ENCODE assay signal across 22 cellular contexts in the genomic region with DNA sequence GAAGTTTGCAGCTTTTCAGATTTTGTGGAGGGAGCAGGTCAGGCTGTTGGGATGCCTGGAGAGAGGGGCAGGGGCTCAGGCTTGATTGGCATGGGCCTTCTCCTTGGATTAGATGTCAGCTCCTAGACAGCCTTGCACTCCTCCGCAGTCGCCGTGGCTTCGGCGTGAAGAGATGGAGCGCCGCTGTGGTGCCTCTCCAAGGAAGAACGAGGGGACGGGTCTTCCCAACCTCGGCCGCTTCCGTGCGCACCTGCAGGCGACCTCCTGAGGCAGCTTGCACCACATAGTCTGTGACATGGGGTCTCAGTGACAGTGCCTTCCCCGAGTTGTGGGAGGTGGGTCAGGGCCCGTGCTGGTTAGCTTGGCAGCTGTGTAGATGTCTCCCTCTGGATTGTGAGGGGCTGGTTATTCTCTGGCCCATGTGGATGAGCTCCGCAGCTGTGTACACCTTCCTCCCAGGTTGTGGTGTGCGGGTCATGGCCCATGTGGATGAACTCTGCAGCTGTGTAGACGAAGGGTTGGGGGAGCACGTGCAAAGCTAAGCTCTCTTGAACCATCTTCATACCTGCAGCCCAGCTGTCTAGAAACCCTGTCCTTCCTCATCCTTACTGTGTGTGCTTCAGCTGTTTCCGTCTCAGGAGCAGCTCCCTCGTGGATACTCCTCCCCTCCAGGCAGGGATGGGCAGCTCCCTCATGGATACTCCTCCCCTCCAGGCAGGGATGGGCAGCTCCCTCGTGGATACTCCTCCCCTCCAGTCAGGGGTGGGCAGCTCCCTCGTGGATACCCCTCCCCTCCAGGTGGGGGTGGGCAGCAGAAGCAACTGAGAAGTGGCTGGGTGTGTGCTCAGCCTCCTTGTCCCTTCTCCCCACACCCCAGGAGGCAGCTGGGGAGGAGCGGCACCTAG.
DNase-seq lines count a peak whose midpoint lies in the region; ATAC-seq and TF ChIP-seq lines count a peak whose summit lies in the region.
"Had no signal": no experiment of that assay in that cellular context is flagged by ENCODE, and none has a peak within 500 bp of the region (broad histone marks: within the 10 kb centered on the region; RNA-seq: fewer than 3 reads in every experiment).

No MANE protein-coding gene starts in this region.

- H3K27ac Mint-ChIP-seq in T-helper 17 cell = peak overlapping the region; percentile 86
- H3K27ac Mint-ChIP-seq in HFFc6 = no peak overlapping the region
- H3K27ac Mint-ChIP-seq: activated CD4-positive, alpha-beta memory T cell treated with anti-CD3 and anti-CD28 coated beads for 36 hours; activated T-helper 1 cell treated with anti-CD3 and anti-CD28 coated beads, Interleukin-12 subunit alpha, Interleukin-12 subunit beta, Interleukin-2, Interleukin-4 antibody, amounts not matched to agents 30 ng/mL and 10 ng/mL and 1 ng/mL, durations not matched to agents 14 hours and 24 hours and 36 hours had no signal

- H2BK15ac ChIP-seq in neuronal stem cell (ENCODE audit: low read length) = no peak overlapping the region

- H3K27me3 Mint-ChIP-seq in T-helper 17 cell (no peaks in the 10 kb centered on the region), HFFc6 (ENCODE audit: insufficient read depth) (peaks cover 5% of the 10 kb centered on the region)
- H3K27me3 Mint-ChIP-seq: activated CD4-positive, alpha-beta memory T cell treated with anti-CD3 and anti-CD28 coated beads for 36 hours had no signal

- H3K4me1 Mint-ChIP-seq in T-helper 17 cell (peaks cover 42% of the 10 kb centered on the region), HFFc6 (ENCODE audit: low read depth) (peaks cover 7% of the 10 kb centered on the region; the same call in 1 of the 2 replicates)

- H3K36me3 Mint-ChIP-seq in T-helper 17 cell (ENCODE audit: low read depth) (no peaks in the 10 kb centered on the region), HFFc6 (ENCODE audit: low read depth) (peaks cover 6% of the 10 kb centered on the region; the same call in 1 of the 2 replicates)

- H3K4ac ChIP-seq in neuronal stem cell (ENCODE audit: low read length) = no peak overlapping the region

- no peak overlapping the region for H2AFZ ChIP-seq in neuronal stem cell (ENCODE audit: low read length)

- H3K23ac ChIP-seq in neuronal stem cell (ENCODE audit: low read depth, low read length, poor library complexity) = no peak overlapping the region

- H3K36me3 ChIP-seq in right atrium auricular region (peaks cover 9% of the 10 kb centered on the region), neuronal stem cell (replicated peaks in 1 of 2; ENCODE audit: control insufficient read depth in 2 of 2, insufficient read depth in 2 of 2, low read length in 2 of 2) (no peaks in the 10 kb centered on the region)
- H3K36me3 ChIP-seq: cardiac muscle cell, WERI-Rb-1 had no signal

- H2AK5ac ChIP-seq in neuronal stem cell (ENCODE audit: low read depth, low read length) = peak overlapping the region; percentile 20

- H3K9me3 ChIP-seq in T-helper 17 cell (ENCODE audit: control insufficient read depth, low read length, poor library complexity, severe bottlenecking) (no peaks in the 10 kb centered on the region), right atrium auricular region (no peaks in the 10 kb centered on the region), neuronal stem cell (replicated peaks in 1 of 2; ENCODE audit: control insufficient read depth in 2 of 2, insufficient read depth in 1 of 2, low read depth in 1 of 2, low read length in 2 of 2) (no peaks in the 10 kb centered on the region)
- H3K9me3 ChIP-seq: Caco-2, right lobe of liver had no signal

- no peak overlapping the region for H4K91ac ChIP-seq in neuronal stem cell (ENCODE audit: low read depth, low read length, poor library complexity)

- TF ChIP-seq CTCF in right atrium auricular region (IDR thresholded peaks at IDR 0.05) (no peak), HFFc6 (IDR thresholded peaks at IDR 0.05) (no peak)

- H2BK5ac ChIP-seq in neuronal stem cell (ENCODE audit: low read length) = no peak overlapping the region

- DNase-seq in D341Med (ENCODE audit: low spot score) (peak; percentile 32), T-helper 17 cell (no peak), right atrium auricular region (ENCODE audit: low spot score) (peak; percentile 55), neuronal stem cell (ENCODE audit: low spot score) (no peak), HFFc6 (no peak), NCI-H1694 (lab: John Stamatoyannopoulos, UW) (no peak)
- DNase-seq in activated CD4-positive, alpha-beta T cell treated with anti-CD3 and anti-CD28 coated beads for 1 hour = no peak
- no peak for DNase-seq in stimulated activated CD4-positive, alpha-beta T cell treated with anti-CD3 and anti-CD28 coated beads, Interleukin-4, amount 100 ng/mL, for 24 hours
- DNase-seq: activated CD4-positive, alpha-beta memory T cell treated with anti-CD3 and anti-CD28 coated beads for 36 hours; Caco-2; effector CD4-positive, alpha-beta T cell; HCEC 1CT; NCI-H2029 treated with DMSO at 0.1 percent for 48 hours; NCI-H510A; occipital lobe; right lobe of liver; stimulated activated CD4-positive, alpha-beta T cell treated with anti-CD3 and anti-CD28 coated beads, Interleukin-1b, Interleukin-23, amount 100 ng/mL, for 48 hours; T-helper 1 cell; WERI-Rb-1 had no signal

- no peak overlapping the region for H3K4me2 ChIP-seq in neuronal stem cell (ENCODE audit: insufficient read depth, low read length, poor library complexity, severe bottlenecking)
- H3K4me2 ChIP-seq: KMS-11 had no signal

- H3K27me3 ChIP-seq in right atrium auricular region (no peaks in the 10 kb centered on the region), neuronal stem cell (ENCODE audit: control insufficient read depth in 3 of 3, insufficient read depth in 3 of 3, low read depth in 1 of 3, low read length in 3 of 3) (no peaks in the 10 kb centered on the region)
- H3K27me3 ChIP-seq: cardiac muscle cell, right lobe of liver had no signal

- no CpG with 5 or more reads among the region's 25 CpGs for WGBS in neuronal stem cell (ENCODE audit: extremely low coverage in 2 of 2, insufficient read length in 2 of 2, insufficient replicate concordance in 1 of 2), 2 donors

- peak overlapping the region; percentile 3 for H3K18ac ChIP-seq in neuronal stem cell (ENCODE audit: low read length)

- peak overlapping the region; percentile 36 to 48 for H3K27ac ChIP-seq in right atrium auricular region
- H3K27ac ChIP-seq in neuronal stem cell (replicated peaks; ENCODE audit: low read length) = no peak overlapping the region
- H3K27ac ChIP-seq: cardiac muscle cell, KMS-11, right lobe of liver, WERI-Rb-1 had no signal

- no peaks in the 10 kb centered on the region for H3K79me1 ChIP-seq in neuronal stem cell (ENCODE audit: low read depth, low read length)

- H2BK120ac ChIP-seq in neuronal stem cell (ENCODE audit: low read depth, low read length) = no peak overlapping the region

- H2BK12ac ChIP-seq in neuronal stem cell (ENCODE audit: low read length) = peak overlapping the region; percentile 50

- peak overlapping the region; percentile 63 for H3K14ac ChIP-seq in neuronal stem cell (ENCODE audit: low read length)

- H3K9ac ChIP-seq in neuronal stem cell (ENCODE audit: low read depth, low read length, poor library complexity) = no peak overlapping the region
- H3K9ac ChIP-seq: KMS-11 had no signal

- H3K4me1 ChIP-seq in right atrium auricular region = peaks cover 0 to 36% of the 10 kb centered on the region in 2 donors
- H3K4me1 ChIP-seq in neuronal stem cell (ENCODE audit: control insufficient read depth in 2 of 2, insufficient read depth in 1 of 2, low read depth in 1 of 2, low read length in 2 of 2) = peaks cover 0 to 4% of the 10 kb centered on the region in 2 donors
- H3K4me1 ChIP-seq: Caco-2 had no signal

- no peak overlapping the region for H3K4me3 ChIP-seq in right atrium auricular region
- H3K4me3 ChIP-seq in neuronal stem cell (ENCODE audit: low read length in 2 of 2) = no peak overlapping the region
- H3K4me3 ChIP-seq: cardiac muscle cell, right lobe of liver had no signal

- no peak overlapping the region for H4K8ac ChIP-seq in neuronal stem cell (ENCODE audit: low read depth, low read length)

- H3K9me3 Mint-ChIP-seq in HFFc6 = peaks cover 14% of the 10 kb centered on the region; the same call in 1 of the 2 replicates
- H3K9me3 Mint-ChIP-seq: activated CD4-positive, alpha-beta memory T cell treated with anti-CD3 and anti-CD28 coated beads for 36 hours; activated T-helper 1 cell treated with anti-CD3 and anti-CD28 coated beads, Interleukin-12 subunit alpha, Interleukin-12 subunit beta, Interleukin-2, Interleukin-4 antibody, amounts not matched to agents 30 ng/mL and 10 ng/mL and 1 ng/mL, durations not matched to agents 14 hours and 24 hours and 36 hours had no signal

- H3K4me3 Mint-ChIP-seq in T-helper 17 cell = peak overlapping the region; percentile 52
- H3K4me3 Mint-ChIP-seq in HFFc6 = no peak overlapping the region
- H3K4me3 Mint-ChIP-seq: activated CD4-positive, alpha-beta memory T cell treated with anti-CD3 and anti-CD28 coated beads for 36 hours; activated T-helper 1 cell treated with anti-CD3 and anti-CD28 coated beads, Interleukin-12 subunit alpha, Interleukin-12 subunit beta, Interleukin-2, Interleukin-4 antibody, amounts not matched to agents 30 ng/mL and 10 ng/mL and 1 ng/mL, durations not matched to agents 14 hours and 24 hours and 36 hours had no signal

- peak; percentile 9 for ATAC-seq in T-helper 17 cell

Comparison
In these comparisons a context has a peak if more than half of its experiments do, and no peak if none do; other contexts are left out.
1. DNase-seq: peak in D341Med (single experiment) and right atrium auricular region (single experiment); none in T-helper 17 cell (0 of 3), neuronal stem cell (single experiment), activated CD4-positive, alpha-beta T cell treated with anti-CD3 and anti-CD28 coated beads for 1 hour (single experiment), stimulated activated CD4-positive, alpha-beta T cell treated with anti-CD3 and anti-CD28 coated beads, Interleukin-4, amount 100 ng/mL, for 24 hours (single experiment), HFFc6 (single experiment) and NCI-H1694 (single experiment).